ENCODE assay signal across 27 cellular contexts in the genomic region with DNA sequence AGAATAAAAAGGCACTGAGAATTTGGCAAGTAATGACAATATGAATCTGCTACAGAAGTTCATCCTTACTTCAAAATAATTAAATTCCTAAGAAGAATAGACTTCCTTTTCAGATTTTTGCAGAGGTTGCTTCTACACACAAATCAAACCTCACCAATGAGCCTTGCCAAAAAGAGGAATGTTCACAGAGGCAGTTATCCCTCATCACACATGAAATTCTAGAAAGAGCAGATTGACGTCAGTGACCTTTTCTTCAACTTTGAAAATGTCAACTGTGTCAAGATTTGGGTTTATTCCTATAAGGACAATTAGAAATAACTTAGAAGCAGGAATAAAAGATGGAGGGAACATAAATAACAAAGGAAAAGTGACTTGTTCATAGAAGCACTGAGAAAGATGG.
"Had no signal": no experiment of that assay in that cellular context is flagged by ENCODE, and none has a peak within 500 bp of the region (broad histone marks: within the 10 kb centered on the region; RNA-seq: fewer than 3 reads in every experiment).

No MANE protein-coding gene starts in this region.

- DNase-seq: activated CD4-positive, alpha-beta T cell treated with anti-CD3 and anti-CD28 coated beads for 4 hours; activated CD4-positive, alpha-beta T cell treated with anti-CD3 and anti-CD28 coated beads, Interleukin-2, amount 50 U/mL, for 4 hours; activated CD4-positive, CD25-positive, alpha-beta regulatory T cell; activated CD8-positive, alpha-beta memory T cell treated with anti-CD3 and anti-CD28 coated beads for 24 hours; activated naive CD8-positive, alpha-beta T cell treated with anti-CD3 and anti-CD28 coated beads, Interleukin-2, amount 10 ng/mL, durations not matched to agents 7 days and 5 days; brain microvascular endothelial cell; cortex of kidney; effector memory CD8-positive, alpha-beta T cell; erythroblast; left cardiac atrium; nephron progenitor cell; ovary; retina; sigmoid colon; small intestine; stimulated activated CD4-positive, alpha-beta T cell treated with anti-CD3 and anti-CD28 coated beads, Interleukin-4, amount 100 ng/mL, for 24 hours; stimulated activated naive CD8-positive, alpha-beta T cell treated with anti-CD3 and anti-CD28 coated beads, Interleukin-15, amount 100 ng/mL, for 72 hours; T-helper 1 cell; thyroid gland; upper lobe of right lung had no signal

- H3K9me3 ChIP-seq: gastroesophageal sphincter, neutrophil, ovary, sigmoid colon, thyroid gland, upper lobe of right lung had no signal

- H3K36me3 ChIP-seq: ovary had no signal

- H3K4me3 Mint-ChIP-seq: activated naive CD8-positive, alpha-beta T cell treated with anti-CD3 and anti-CD28 coated beads, Interleukin-2, amount 10 ng/mL, durations not matched to agents 7 days and 5 days; activated T-helper 17 cell treated with anti-CD3 and anti-CD28 coated beads, Interleukin-2, amount 50 U/mL, for 72 hours; effector memory CD8-positive, alpha-beta T cell; memory B cell; nephron progenitor cell; stimulated activated memory B cell treated with anti-CD40 and anti-IgM and Interleukin-4, amounts not matched to agents 10 μg/mL and 1 μg/mL and 100 μg/mL, for 72 hours; stimulated activated naive CD8-positive, alpha-beta T cell treated with anti-CD3 and anti-CD28 coated beads, Interleukin-15, amount 100 ng/mL, for 72 hours had no signal

- H3K4me1 ChIP-seq: thyroid gland, upper lobe of right lung had no signal

- H3K27me3 ChIP-seq: brain microvascular endothelial cell, gastroesophageal sphincter, hepatocyte, neutrophil, ovary, sigmoid colon, thyroid gland, upper lobe of right lung had no signal

- H3K9me3 Mint-ChIP-seq: activated naive CD8-positive, alpha-beta T cell treated with anti-CD3 and anti-CD28 coated beads, Interleukin-2, amount 10 ng/mL, durations not matched to agents 7 days and 5 days; activated T-helper 17 cell treated with anti-CD3 and anti-CD28 coated beads, Interleukin-2, amount 50 U/mL, for 72 hours; effector memory CD8-positive, alpha-beta T cell; memory B cell; nephron progenitor cell; stimulated activated memory B cell treated with anti-CD40 and anti-IgM and Interleukin-4, amounts not matched to agents 10 μg/mL and 1 μg/mL and 100 μg/mL, for 72 hours; stimulated activated naive CD8-positive, alpha-beta T cell treated with anti-CD3 and anti-CD28 coated beads, Interleukin-15, amount 100 ng/mL, for 72 hours had no signal

- H3K27ac Mint-ChIP-seq: activated naive CD8-positive, alpha-beta T cell treated with anti-CD3 and anti-CD28 coated beads, Interleukin-2, amount 10 ng/mL, durations not matched to agents 7 days and 5 days; memory B cell; nephron progenitor cell; progenitor cell of endocrine pancreas; stimulated activated memory B cell treated with anti-CD40 and anti-IgM and Interleukin-4, amounts not matched to agents 10 μg/mL and 1 μg/mL and 100 μg/mL, for 72 hours; stimulated activated naive CD8-positive, alpha-beta T cell treated with anti-CD3 and anti-CD28 coated beads, Interleukin-15, amount 100 ng/mL, for 72 hours had no signal

- H3K4me1 Mint-ChIP-seq: stimulated activated memory B cell treated with anti-CD40 and anti-IgM and Interleukin-4, amounts not matched to agents 10 μg/mL and 1 μg/mL and 100 μg/mL, for 72 hours had no signal

- H3K27me3 Mint-ChIP-seq: activated naive CD8-positive, alpha-beta T cell treated with anti-CD3 and anti-CD28 coated beads, Interleukin-2, amount 10 ng/mL, durations not matched to agents 7 days and 5 days; activated T-helper 17 cell treated with anti-CD3 and anti-CD28 coated beads, Interleukin-2, amount 50 U/mL, for 72 hours; effector memory CD8-positive, alpha-beta T cell; memory B cell; progenitor cell of endocrine pancreas; stimulated activated memory B cell treated with anti-CD40 and anti-IgM and Interleukin-4, amounts not matched to agents 10 μg/mL and 1 μg/mL and 100 μg/mL, for 72 hours; stimulated activated naive CD8-positive, alpha-beta T cell treated with anti-CD3 and anti-CD28 coated beads, Interleukin-15, amount 100 ng/mL, for 72 hours had no signal

- H3K4me3 ChIP-seq: gastroesophageal sphincter, hepatocyte, ovary, sigmoid colon, thyroid gland, upper lobe of right lung had no signal

- ATAC-seq: activated T-helper 17 cell treated with anti-CD3 and anti-CD28 coated beads, Interleukin-2, amount 50 U/mL, for 72 hours; effector memory CD8-positive, alpha-beta T cell; gastroesophageal sphincter; left cardiac atrium; stimulated activated memory B cell treated with anti-CD40 and anti-IgM and Interleukin-4, amounts not matched to agents 10 μg/mL and 1 μg/mL and 100 μg/mL, for 72 hours; stimulated activated naive CD8-positive, alpha-beta T cell treated with anti-CD3 and anti-CD28 coated beads, Interleukin-15, amount 100 ng/mL, for 72 hours; upper lobe of right lung had no signal

- H3K27ac ChIP-seq: brain microvascular endothelial cell, gastroesophageal sphincter, hepatocyte, neutrophil, ovary, sigmoid colon, thyroid gland, upper lobe of right lung had no signal
